Comparison of ENCODE assay signal across 1 cellular context in the genomic region with DNA sequence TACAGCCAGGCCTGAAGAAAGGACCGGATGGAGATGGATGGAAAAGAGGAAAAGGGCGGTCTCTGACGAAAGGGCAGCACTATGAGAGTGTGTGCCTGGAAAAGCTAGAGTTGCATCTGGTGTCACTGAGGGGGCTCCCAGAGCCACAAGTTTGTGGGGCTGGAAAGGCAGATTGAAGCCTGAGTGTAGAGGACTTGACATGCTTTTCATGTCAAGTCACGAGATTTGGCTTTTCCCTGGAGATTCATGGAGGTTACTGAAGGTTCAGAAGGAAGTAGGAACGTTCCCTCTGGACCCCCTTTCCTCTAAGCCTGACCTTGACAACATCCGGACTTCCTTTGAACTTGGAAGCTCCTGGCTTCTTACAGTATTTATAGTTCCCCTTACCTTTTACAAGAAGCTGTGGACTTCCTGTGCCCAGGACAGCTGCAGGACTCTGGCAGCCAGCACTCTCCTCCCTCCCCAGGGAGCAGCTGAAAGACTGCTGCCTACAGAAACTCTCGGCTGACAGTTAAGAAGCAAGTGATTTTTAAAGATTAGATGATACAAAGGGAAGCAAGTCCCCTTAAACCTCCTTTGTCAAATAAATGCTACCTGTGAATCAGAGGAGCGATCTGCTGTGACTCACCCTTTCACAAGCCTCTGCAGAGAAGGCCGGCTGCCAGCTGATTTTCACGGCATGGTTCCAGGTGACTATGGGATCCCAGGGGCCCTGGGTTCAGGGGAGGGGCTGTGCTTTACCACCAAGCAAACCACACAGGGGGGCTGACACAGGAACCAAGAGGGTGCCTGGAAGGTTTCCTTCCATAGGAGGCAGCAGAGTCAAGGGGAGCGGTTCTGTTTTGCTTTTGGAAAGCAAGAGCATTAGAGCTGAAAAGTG.
A peak's percentile ranks its signal among the peaks of the same experiment; 100 is the strongest.
TF ChIP-seq lines count a peak whose summit lies in the region.

No MANE protein-coding gene starts in this region.

TF ChIP-seq in K562, 482 proteins besides CTCF, POLR2A, EP300 and RAD21 (continued from another document and continues in another):
- TF ChIP-seq PRDM10 (IDR thresholded peaks at IDR 0.05; ENCODE audit: partially characterized antibody): peak; percentile 55
- TF ChIP-seq, protein P1, sequence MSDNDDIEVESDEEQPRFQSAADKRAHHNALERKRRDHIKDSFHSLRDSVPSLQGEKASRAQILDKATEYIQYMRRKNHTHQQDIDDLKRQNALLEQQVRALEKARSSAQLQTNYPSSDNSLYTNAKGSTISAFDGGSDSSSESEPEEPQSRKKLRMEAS (CRISPR knock-in tag; IDR thresholded peaks at IDR 0.05): no peak
- peak; percentile 51 to 68; a peak in 3 of 4 replicates for TF ChIP-seq KDM1A (IDR thresholded peaks at IDR 0.05)
- no peak for TF ChIP-seq GABPA (tag; conservative IDR thresholded peaks at IDR 0.05; ENCODE audit: low read depth)
- no peak for TF ChIP-seq FOXA3 (CRISPR knock-in tag; conservative IDR thresholded peaks at IDR 0.05 in 1 of 2, IDR thresholded peaks at IDR 0.05 in 1 of 2)
- TF ChIP-seq TAF9B (IDR thresholded peaks at IDR 0.05; ENCODE audit: partially characterized antibody): peak; percentile 35
- 0 out of 2 replicates have a peak, but pooled peaks have one; percentile 31 for TF ChIP-seq MTA2 (IDR thresholded peaks at IDR 0.05; ENCODE audit: low read depth)
- TF ChIP-seq SRSF9 (IDR thresholded peaks at IDR 0.05; ENCODE audit: borderline replicate concordance, low read depth, low read length): no peak
- TF ChIP-seq C11orf30 (IDR thresholded peaks at IDR 0.05; ENCODE audit: low read depth): no peak
- no peak for TF ChIP-seq NR2C2 (CRISPR knock-in tag; IDR thresholded peaks at IDR 0.05)
- 0 out of 2 replicates have a peak, but pooled peaks have one; percentile 58 for TF ChIP-seq NR2C2 (tag; IDR thresholded peaks at IDR 0.05)
- TF ChIP-seq, protein P2, sequence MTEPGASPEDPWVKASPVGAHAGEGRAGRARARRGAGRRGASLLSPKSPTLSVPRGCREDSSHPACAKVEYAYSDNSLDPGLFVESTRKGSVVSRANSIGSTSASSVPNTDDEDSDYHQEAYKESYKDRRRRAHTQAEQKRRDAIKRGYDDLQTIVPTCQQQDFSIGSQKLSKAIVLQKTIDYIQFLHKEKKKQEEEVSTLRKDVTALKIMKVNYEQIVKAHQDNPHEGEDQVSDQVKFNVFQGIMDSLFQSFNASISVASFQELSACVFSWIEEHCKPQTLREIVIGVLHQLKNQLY (CRISPR knock-in tag; conservative IDR thresholded peaks at IDR 0.05): no peak
- TF ChIP-seq, protein P3, sequence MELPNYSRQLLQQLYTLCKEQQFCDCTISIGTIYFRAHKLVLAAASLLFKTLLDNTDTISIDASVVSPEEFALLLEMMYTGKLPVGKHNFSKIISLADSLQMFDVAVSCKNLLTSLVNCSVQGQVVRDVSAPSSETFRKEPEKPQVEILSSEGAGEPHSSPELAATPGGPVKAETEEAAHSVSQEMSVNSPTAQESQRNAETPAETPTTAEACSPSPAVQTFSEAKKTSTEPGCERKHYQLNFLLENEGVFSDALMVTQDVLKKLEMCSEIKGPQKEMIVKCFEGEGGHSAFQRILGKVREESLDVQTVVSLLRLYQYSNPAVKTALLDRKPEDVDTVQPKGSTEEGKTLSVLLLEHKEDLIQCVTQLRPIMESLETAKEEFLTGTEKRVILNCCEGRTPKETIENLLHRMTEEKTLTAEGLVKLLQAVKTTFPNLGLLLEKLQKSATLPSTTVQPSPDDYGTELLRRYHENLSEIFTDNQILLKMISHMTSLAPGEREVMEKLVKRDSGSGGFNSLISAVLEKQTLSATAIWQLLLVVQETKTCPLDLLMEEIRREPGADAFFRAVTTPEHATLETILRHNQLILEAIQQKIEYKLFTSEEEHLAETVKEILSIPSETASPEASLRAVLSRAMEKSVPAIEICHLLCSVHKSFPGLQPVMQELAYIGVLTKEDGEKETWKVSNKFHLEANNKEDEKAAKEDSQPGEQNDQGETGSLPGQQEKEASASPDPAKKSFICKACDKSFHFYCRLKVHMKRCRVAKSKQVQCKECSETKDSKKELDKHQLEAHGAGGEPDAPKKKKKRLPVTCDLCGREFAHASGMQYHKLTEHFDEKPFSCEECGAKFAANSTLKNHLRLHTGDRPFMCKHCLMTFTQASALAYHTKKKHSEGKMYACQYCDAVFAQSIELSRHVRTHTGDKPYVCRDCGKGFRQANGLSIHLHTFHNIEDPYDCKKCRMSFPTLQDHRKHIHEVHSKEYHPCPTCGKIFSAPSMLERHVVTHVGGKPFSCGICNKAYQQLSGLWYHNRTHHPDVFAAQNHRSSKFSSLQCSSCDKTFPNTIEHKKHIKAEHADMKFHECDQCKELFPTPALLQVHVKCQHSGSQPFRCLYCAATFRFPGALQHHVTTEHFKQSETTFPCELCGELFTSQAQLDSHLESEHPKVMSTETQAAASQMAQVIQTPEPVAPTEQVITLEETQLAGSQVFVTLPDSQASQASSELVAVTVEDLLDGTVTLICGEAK (IDR thresholded peaks at IDR 0.05): no peak
- TF ChIP-seq, protein P3 (CRISPR knock-in tag; IDR thresholded peaks at IDR 0.05): no peak
- TF ChIP-seq NFIC (IDR thresholded peaks at IDR 0.05): peak; percentile 53
- TF ChIP-seq MBD2 (IDR thresholded peaks at IDR 0.05; ENCODE audit: borderline replicate concordance, low read depth): no peak
- TF ChIP-seq SMARCE1 (IDR thresholded peaks at IDR 0.05): peak; percentile 72; the same call in 1 of the 2 replicates
- TF ChIP-seq FUS (optimal IDR thresholded peaks at IDR 0.05; ENCODE audit: low read depth, low read length): no peak
- TF ChIP-seq, protein P4, sequence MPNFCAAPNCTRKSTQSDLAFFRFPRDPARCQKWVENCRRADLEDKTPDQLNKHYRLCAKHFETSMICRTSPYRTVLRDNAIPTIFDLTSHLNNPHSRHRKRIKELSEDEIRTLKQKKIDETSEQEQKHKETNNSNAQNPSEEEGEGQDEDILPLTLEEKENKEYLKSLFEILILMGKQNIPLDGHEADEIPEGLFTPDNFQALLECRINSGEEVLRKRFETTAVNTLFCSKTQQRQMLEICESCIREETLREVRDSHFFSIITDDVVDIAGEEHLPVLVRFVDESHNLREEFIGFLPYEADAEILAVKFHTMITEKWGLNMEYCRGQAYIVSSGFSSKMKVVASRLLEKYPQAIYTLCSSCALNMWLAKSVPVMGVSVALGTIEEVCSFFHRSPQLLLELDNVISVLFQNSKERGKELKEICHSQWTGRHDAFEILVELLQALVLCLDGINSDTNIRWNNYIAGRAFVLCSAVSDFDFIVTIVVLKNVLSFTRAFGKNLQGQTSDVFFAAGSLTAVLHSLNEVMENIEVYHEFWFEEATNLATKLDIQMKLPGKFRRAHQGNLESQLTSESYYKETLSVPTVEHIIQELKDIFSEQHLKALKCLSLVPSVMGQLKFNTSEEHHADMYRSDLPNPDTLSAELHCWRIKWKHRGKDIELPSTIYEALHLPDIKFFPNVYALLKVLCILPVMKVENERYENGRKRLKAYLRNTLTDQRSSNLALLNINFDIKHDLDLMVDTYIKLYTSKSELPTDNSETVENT (CRISPR knock-in tag; IDR thresholded peaks at IDR 0.05): no peak
- TF ChIP-seq JUND (IDR thresholded peaks at IDR 0.05; ENCODE audit: borderline replicate concordance, low read depth, low read length): peak; percentile 82
- TF ChIP-seq JUND (tag; IDR thresholded peaks at IDR 0.05; ENCODE audit: borderline replicate concordance, low read depth, low read length): peak; percentile 64; the same call in 2 of the 3 replicates
- TF ChIP-seq E4F1 (CRISPR knock-in tag; IDR thresholded peaks at IDR 0.05; ENCODE audit: borderline replicate concordance): no peak
- 0 out of 4 replicates have a peak, but pooled peaks of 1 of the 2 experiments have one; percentile 15 for TF ChIP-seq MNT (conservative IDR thresholded peaks at IDR 0.05)
- TF ChIP-seq HDAC3 (IDR thresholded peaks at IDR 0.05; ENCODE audit: borderline replicate concordance, partially characterized antibody): no peak
- no peak for TF ChIP-seq ZNF655 (CRISPR knock-in tag; IDR thresholded peaks at IDR 0.05)
- TF ChIP-seq JUN (IDR thresholded peaks at IDR 0.05; ENCODE audit: borderline replicate concordance, low read depth, low read length): 0 out of 2 replicates have a peak, but pooled peaks have one; percentile 47
- TF ChIP-seq JUN (CRISPR knock-in tag; IDR thresholded peaks at IDR 0.05; ENCODE audit: borderline replicate concordance): no peak
- TF ChIP-seq RBM17 (IDR thresholded peaks at IDR 0.05; ENCODE audit: borderline replicate concordance, low read depth, low read length): no peak
